ENCODE assay signal across 14 cellular contexts in genomic region chr1:67407498-67407897, GRCh38.
"Had no signal": no experiment of that assay in that cellular context is flagged by ENCODE, and none has a peak within 500 bp of the region (broad histone marks: within the 10 kb centered on the region; RNA-seq: fewer than 3 reads in every experiment).

No MANE protein-coding gene starts in this region.

- H3K27me3 ChIP-seq: foreskin keratinocyte, heart left ventricle, ovary had no signal

- H3K27ac ChIP-seq: foreskin keratinocyte, ovary had no signal

- ATAC-seq: foreskin keratinocyte, left lobe of liver had no signal

- H3K27me3 Mint-ChIP-seq: brain had no signal

- H3K27ac Mint-ChIP-seq: endodermal cell had no signal

- H3K9me3 ChIP-seq: heart left ventricle, ovary had no signal

- H3K4me3 Mint-ChIP-seq: activated T-helper 1 cell treated with anti-CD3 and anti-CD28 coated beads, Interleukin-12 subunit alpha, Interleukin-12 subunit beta, Interleukin-2, Interleukin-4 antibody, amounts not matched to agents 30 ng/mL and 10 ng/mL and 1 ng/mL, durations not matched to agents 14 hours and 24 hours and 36 hours; brain; endodermal cell had no signal

- H3K36me3 ChIP-seq: ovary had no signal

- H3K4me3 ChIP-seq: heart left ventricle, ovary had no signal

- H3K9me3 Mint-ChIP-seq: activated T-helper 1 cell treated with anti-CD3 and anti-CD28 coated beads, Interleukin-12 subunit alpha, Interleukin-12 subunit beta, Interleukin-2, Interleukin-4 antibody, amounts not matched to agents 30 ng/mL and 10 ng/mL and 1 ng/mL, durations not matched to agents 14 hours and 24 hours and 36 hours; brain; endodermal cell had no signal

- DNase-seq: activated CD4-positive, alpha-beta T cell treated with anti-CD3 and anti-CD28 coated beads for 1 hour; activated CD4-positive, alpha-beta T cell treated with anti-CD3 and anti-CD28 coated beads, Interleukin-2, amount 50 U/mL, for 48 hours; activated naive CD4-positive, alpha-beta T cell treated with anti-CD3 and anti-CD28 coated beads, Interleukin-2, amount 50 U/mL, for 16 hours; amniotic stem cell; cerebellar nuclear complex; endodermal cell; foreskin keratinocyte; heart left ventricle; islet precursor cell; mesendoderm; ovary had no signal
